ENCODE assay signal across 6 cellular contexts in genomic region chr7:135737306-135737647, GRCh38. TPM values are rescaled to one million over a fixed set of nuclear protein-coding genes. Genes with fewer than 3 reads are reported as not detected.
"Had no signal": no experiment of that assay in that cellular context is flagged by ENCODE, and none has a peak within 500 bp of the region (broad histone marks: within the 10 kb centered on the region; RNA-seq: fewer than 3 reads in every experiment).

No MANE protein-coding gene starts in this region.

RNA-seq across cellular contexts. Expression of gene SLC13A4, which starts 9.3 kb away (rescaled TPM):
- total RNA-seq: HT-29, IMR-90, M059J, PC-3, Right ventricle myocardium inferior, T-cell had no signal

RNA-seq across cellular contexts. Expression of gene FAM180A, which starts 11.3 kb away (rescaled TPM):
- total RNA-seq: HT-29, PC-3, T-cell had no signal
